Comparison of ENCODE assay signal across 11 cellular contexts in genomic region chr21:45543371-45543709, GRCh38. TPM values are rescaled to one million over a fixed set of nuclear protein-coding genes. Genes with fewer than 3 reads are reported as not detected.
DNase-seq lines count a peak whose midpoint lies in the region; ATAC-seq and TF ChIP-seq lines count a peak whose summit lies in the region.
"Had no signal": no experiment of that assay in that cellular context is flagged by ENCODE, and none has a peak within 500 bp of the region (broad histone marks: within the 10 kb centered on the region; RNA-seq: fewer than 3 reads in every experiment).

No MANE protein-coding gene starts in this region.

- TF ChIP-seq POLR2A in right lobe of liver (IDR thresholded peaks at IDR 0.05): no peak
- TF ChIP-seq POLR2A in testis (IDR thresholded peaks at IDR 0.05): no peak

- no CpG with 5 or more reads among the region's 11 CpGs for WGBS in right lobe of liver (ENCODE audit: insufficient coverage, low coverage, low lambda C conversion rate, missing lambda C conversion rate)
- 75 to 77% methylated on average over 1 to 11 of the region's 11 CpGs for WGBS in testis, 2 donors

- H3K27me3 ChIP-seq in right lobe of liver (no peaks in the 10 kb centered on the region), testis (no peaks in the 10 kb centered on the region)

- peak overlapping the region; percentile 72 for H3K27ac Mint-ChIP-seq in activated naive CD8-positive, alpha-beta T cell

- H3K9me3 Mint-ChIP-seq in activated naive CD8-positive, alpha-beta T cell (ENCODE audit: low read depth): no peaks in the 10 kb centered on the region

- DNase-seq in activated gamma-delta T cell treated with Interleukin-2 at 50 U/mL for 16 hours (peak; percentile 3), activated gamma-delta T cell (lab: John Stamatoyannopoulos, UW) (no peak), right lobe of liver (peak in 2 of 3 donors; percentile 33 to 50), testis (peak; percentile 13), amniotic stem cell (lab: John Stamatoyannopoulos, UW) (no peak)
- DNase-seq: hippocampal formation; NCI-H187 treated with DMSO at 0.1 percent for 48 hours; stimulated activated naive CD4-positive, alpha-beta T cell treated with Interleukin-2 at 50 U/mL for 16 hours had no signal

- intact Hi-C loops in right lobe of liver (cut with DNase I): no loop called here
- intact Hi-C loops in testis (cut with DNase I; ENCODE audit: low total_unique reads): no loop called here

- H3K36me3 ChIP-seq in right lobe of liver: no peaks in the 10 kb centered on the region
- H3K36me3 ChIP-seq in testis (ENCODE audit: low read depth, missing control alignments): no peaks in the 10 kb centered on the region

- H3K4me1 ChIP-seq in right lobe of liver: peaks cover 0 to 3% (median 0%) of the 10 kb centered on the region in 4 donors
- H3K4me1 ChIP-seq in testis: peaks cover 16% of the 10 kb centered on the region

- ATAC-seq in right lobe of liver (no peak), HG02623 (IDR thresholded peaks at IDR 0.05; ENCODE audit: unreplicated experiment) (no peak), GM21825 (IDR thresholded peaks at IDR 0.05; ENCODE audit: unreplicated experiment) (no peak)

- no peaks in the 10 kb centered on the region for H3K27me3 Mint-ChIP-seq in activated naive CD8-positive, alpha-beta T cell

- H3K9me3 ChIP-seq in right lobe of liver (no peaks in the 10 kb centered on the region), testis (no peaks in the 10 kb centered on the region)

- H3K4me1 Mint-ChIP-seq in activated naive CD8-positive, alpha-beta T cell (ENCODE audit: low read depth): peaks cover 12% of the 10 kb centered on the region

- H3K4me3 ChIP-seq in right lobe of liver (no peak overlapping the region), testis (no peak overlapping the region)

- H3K36me3 Mint-ChIP-seq in activated naive CD8-positive, alpha-beta T cell: peaks cover 2% of the 10 kb centered on the region

- H3K27ac ChIP-seq in right lobe of liver (no peak overlapping the region), testis (peak overlapping the region in 1 of 2 donors; percentile 8)

- TF ChIP-seq CTCF in right lobe of liver (IDR thresholded peaks at IDR 0.05) (no peak), testis (IDR thresholded peaks at IDR 0.05) (no peak)

- peak overlapping the region; percentile 67 for H3K4me3 Mint-ChIP-seq in activated naive CD8-positive, alpha-beta T cell

RNA-seq across cellular contexts. Expression of gene SLC19A1, which starts 1.1 kb away (rescaled TPM):
- total RNA-seq in right lobe of liver (10 to 100 TPM in 4 of 6 experiments, 1 to 10 TPM in 2; 4.5 to 24.5 (median 15.7) TPM), testis (10 to 100 TPM; 15.7 to 17.4 TPM)
- polyA plus RNA-seq in testis (ENCODE audit: insufficient read depth, low read depth, low replicate concordance): 5.5 TPM

Comparison
In these comparisons a context has a peak if more than half of its experiments do, and no peak if none do; other contexts are left out.
1. DNase-seq: peak in activated gamma-delta T cell treated with Interleukin-2 at 50 U/mL for 16 hours (single experiment), right lobe of liver (2 of 3) and testis (single experiment); none in activated gamma-delta T cell (single experiment) and amniotic stem cell (single experiment).